8 cellular contexts compared by ENCODE assay signal in the genomic region with DNA sequence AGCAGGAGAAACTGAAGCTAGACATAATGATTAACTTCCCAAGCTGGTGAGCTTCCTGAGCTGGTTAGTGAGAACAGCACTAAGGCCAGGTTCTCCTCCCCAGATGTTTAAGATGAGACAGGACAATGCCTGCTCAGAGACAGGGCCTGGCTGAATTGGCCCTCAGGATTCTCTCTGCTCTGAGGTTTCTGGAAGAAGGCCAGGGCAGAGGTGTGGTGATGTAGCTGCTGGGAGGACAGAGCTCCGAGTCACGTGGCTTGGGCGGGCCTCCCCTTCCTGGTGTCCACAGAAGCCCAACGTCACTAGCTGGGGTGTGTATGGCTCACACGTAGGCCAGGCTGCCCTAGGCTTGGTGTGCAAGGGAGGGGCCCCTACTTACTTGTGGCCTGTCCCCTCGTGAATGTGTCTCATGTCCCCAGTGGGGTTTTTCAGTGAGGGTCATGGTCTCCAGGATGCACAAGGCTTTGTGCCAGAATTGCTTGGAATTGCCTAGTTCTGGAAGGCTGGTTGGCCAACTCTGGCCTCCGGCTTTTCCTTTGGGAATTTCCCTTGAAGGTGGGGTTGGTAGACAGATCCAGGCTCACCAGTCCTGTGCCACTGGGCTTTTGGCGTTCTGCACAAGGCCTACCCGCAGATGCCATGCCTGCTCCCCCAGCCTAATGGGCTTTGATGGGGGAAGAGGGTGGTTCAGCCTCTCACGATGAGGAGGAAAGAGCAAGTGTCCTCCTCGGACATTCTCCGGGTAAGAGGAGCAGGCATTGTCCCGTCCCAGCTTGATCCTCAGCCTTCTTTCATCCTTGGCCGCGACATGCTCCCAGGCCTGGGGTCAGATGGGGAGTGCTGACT. TPM values are rescaled to one million over a fixed set of nuclear protein-coding genes. Genes with fewer than 3 reads are reported as not detected.
DNase-seq lines count a peak whose midpoint lies in the region; ATAC-seq, FAIRE-seq and TF ChIP-seq lines count a peak whose summit lies in the region.

No MANE protein-coding gene starts in this region.

- no peaks in the 10 kb centered on the region for H3K9me3 ChIP-seq in SK-N-SH
- H3K9me3 ChIP-seq in lower lobe of right lung: no peaks in the 10 kb centered on the region

- H3K4me2 ChIP-seq in SK-N-SH: no peak overlapping the region

- no peaks in the 10 kb centered on the region for H3K36me3 ChIP-seq in SK-N-SH (replicated peaks in 1 of 2; ENCODE audit: control insufficient read depth in 1 of 2, insufficient read depth in 2 of 2, low read length in 1 of 2)
- no peaks in the 10 kb centered on the region for H3K36me3 ChIP-seq in lower lobe of right lung

- no peak overlapping the region for H3K9ac ChIP-seq in SK-N-SH

- H3K27ac ChIP-seq in SK-N-SH (ENCODE audit: low read depth in 2 of 2, low read length in 1 of 2): no peak overlapping the region
- H3K27ac ChIP-seq in lower lobe of right lung: peak overlapping the region; percentile 83

- H4K20me1 ChIP-seq in SK-N-SH (ENCODE audit: insufficient read depth): no peaks in the 10 kb centered on the region

- intact Hi-C loops in lower lobe of right lung (cut with DNase I): no loop called here

- 71% methylated on average over 8 of the region's 15 CpGs for WGBS in SK-N-SH (ENCODE audit: low lambda C conversion rate)

- no peak for TF ChIP-seq RAD21 in SK-N-SH (IDR thresholded peaks at IDR 0.05; ENCODE audit: low read length)

- POLR2A ChIA-PET in SK-N-SH (lab: Yijun Ruan, JAX): no interaction called here

- no peak for FAIRE-seq in urothelium cell line (lab: Jason Lieb, UNC)

- no peaks in the 10 kb centered on the region for H3K9me2 ChIP-seq in SK-N-SH

- TF ChIP-seq CTCF in SK-N-SH (IDR thresholded peaks at IDR 0.05): no peak
- TF ChIP-seq CTCF in astrocyte of the spinal cord (IDR thresholded peaks at IDR 0.05; ENCODE audit: low read depth, low read length): no peak
- TF ChIP-seq CTCF in lower lobe of right lung (IDR thresholded peaks at IDR 0.05): no peak

- CTCF ChIA-PET in SK-N-SH (lab: Yijun Ruan, JAX): interaction anchor here (1.1 to 1.8 kb wide), 3 partner anchors 15 to 32 kb away, joined by 3 to 9 read pairs (median 4); no protein-coding TSS in a partner anchor

- no peak for TF ChIP-seq EP300 in SK-N-SH (IDR thresholded peaks at IDR 0.05; ENCODE audit: borderline replicate concordance in 1 of 2, low read depth in 1 of 2, low read length in 1 of 2)

- H3K27me3 ChIP-seq in SK-N-SH (ENCODE audit: insufficient read depth): no peaks in the 10 kb centered on the region; the same call in 1 of the 2 replicates
- no peaks in the 10 kb centered on the region for H3K27me3 ChIP-seq in lower lobe of right lung (ENCODE audit: low read depth)

- H2AFZ ChIP-seq in SK-N-SH (ENCODE audit: low read depth): no peak overlapping the region

- H3K4me3 ChIP-seq in SK-N-SH (ENCODE audit: low read depth in 2 of 2, low read length in 1 of 2) (no peak overlapping the region), astrocyte of the spinal cord (ENCODE audit: low read depth, low read length) (no peak overlapping the region), lower lobe of right lung (peak overlapping the region; percentile 2)

- no peaks in the 10 kb centered on the region for H3F3A ChIP-seq in SK-N-SH (replicated peaks; ENCODE audit: insufficient read depth)

- H3K79me2 ChIP-seq in SK-N-SH (ENCODE audit: insufficient read depth): no peaks in the 10 kb centered on the region

- H3K4me1 ChIP-seq in SK-N-SH (ENCODE audit: control insufficient read depth in 1 of 2, insufficient read depth in 2 of 2, low read depth in 1 of 2, low read length in 1 of 2) (peaks cover 0 to 2% of the 10 kb centered on the region in 2 experiments; a peak in 1 of 4 replicates), lower lobe of right lung (peaks cover 57% of the 10 kb centered on the region)

- no peak for ATAC-seq in SK-N-SH treated with all-trans-retinoic acid at 6 μM for 48 hours
- ATAC-seq in HG02763 (IDR thresholded peaks at IDR 0.05; ENCODE audit: unreplicated experiment): peak; percentile 53
- ATAC-seq in lower lobe of right lung: peak; percentile 78 to 86

- in situ Hi-C loops in astrocyte of the spinal cord (cut with HindIII; ENCODE audit: low sequenced_read_pairs): no loop called here

- DNase-seq in SK-N-SH (no peak), NOMO-1 (lab: John Stamatoyannopoulos, UW; ENCODE audit: unreplicated experiment in 2 of 2) (peak; percentile 41 to 71), astrocyte of the spinal cord (ENCODE audit: low read depth, low spot score) (peak; percentile 41), lower lobe of right lung (peak; percentile 93), urothelium cell line (ENCODE audit: low spot score) (peak; percentile 71), NCI-H2171 treated with DMSO at 0.1 percent for 48 hours (lab: John Stamatoyannopoulos, UW) (no peak)

TF ChIP-seq in SK-N-SH, 30 proteins besides CTCF, POLR2A, EP300 and RAD21:
- TF ChIP-seq NRF1 (IDR thresholded peaks at IDR 0.05; ENCODE audit: low read depth, low read length) (no peak), USF1 (IDR thresholded peaks at IDR 0.05; ENCODE audit: borderline replicate concordance, low read depth) (peak; percentile 45; the same call in 1 of the 2 replicates)

TF ChIP-seq in SK-N-SH treated with all-trans-retinoic acid at 6 μM for 48 hours, 23 proteins besides CTCF, POLR2A, EP300 and RAD21:
- TF ChIP-seq PPARA (CRISPR knock-in tag; IDR thresholded peaks at IDR 0.05; ENCODE audit: borderline replicate concordance): no peak
- no peak for TF ChIP-seq GLIS3 (CRISPR knock-in tag; IDR thresholded peaks at IDR 0.05)
- no peak for TF ChIP-seq ZFP3 (CRISPR knock-in tag; IDR thresholded peaks at IDR 0.05)
- TF ChIP-seq OSR1 (CRISPR knock-in tag; IDR thresholded peaks at IDR 0.05): no peak
- TF ChIP-seq, protein P1, sequence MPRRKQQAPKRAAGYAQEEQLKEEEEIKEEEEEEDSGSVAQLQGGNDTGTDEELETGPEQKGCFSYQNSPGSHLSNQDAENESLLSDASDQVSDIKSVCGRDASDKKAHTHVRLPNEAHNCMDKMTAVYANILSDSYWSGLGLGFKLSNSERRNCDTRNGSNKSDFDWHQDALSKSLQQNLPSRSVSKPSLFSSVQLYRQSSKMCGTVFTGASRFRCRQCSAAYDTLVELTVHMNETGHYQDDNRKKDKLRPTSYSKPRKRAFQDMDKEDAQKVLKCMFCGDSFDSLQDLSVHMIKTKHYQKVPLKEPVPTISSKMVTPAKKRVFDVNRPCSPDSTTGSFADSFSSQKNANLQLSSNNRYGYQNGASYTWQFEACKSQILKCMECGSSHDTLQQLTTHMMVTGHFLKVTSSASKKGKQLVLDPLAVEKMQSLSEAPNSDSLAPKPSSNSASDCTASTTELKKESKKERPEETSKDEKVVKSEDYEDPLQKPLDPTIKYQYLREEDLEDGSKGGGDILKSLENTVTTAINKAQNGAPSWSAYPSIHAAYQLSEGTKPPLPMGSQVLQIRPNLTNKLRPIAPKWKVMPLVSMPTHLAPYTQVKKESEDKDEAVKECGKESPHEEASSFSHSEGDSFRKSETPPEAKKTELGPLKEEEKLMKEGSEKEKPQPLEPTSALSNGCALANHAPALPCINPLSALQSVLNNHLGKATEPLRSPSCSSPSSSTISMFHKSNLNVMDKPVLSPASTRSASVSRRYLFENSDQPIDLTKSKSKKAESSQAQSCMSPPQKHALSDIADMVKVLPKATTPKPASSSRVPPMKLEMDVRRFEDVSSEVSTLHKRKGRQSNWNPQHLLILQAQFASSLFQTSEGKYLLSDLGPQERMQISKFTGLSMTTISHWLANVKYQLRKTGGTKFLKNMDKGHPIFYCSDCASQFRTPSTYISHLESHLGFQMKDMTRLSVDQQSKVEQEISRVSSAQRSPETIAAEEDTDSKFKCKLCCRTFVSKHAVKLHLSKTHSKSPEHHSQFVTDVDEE (CRISPR knock-in tag; IDR thresholded peaks at IDR 0.05): no peak
- no peak for TF ChIP-seq ZC3H10 (CRISPR knock-in tag; IDR thresholded peaks at IDR 0.05)
- TF ChIP-seq SNAI2 (CRISPR knock-in tag; IDR thresholded peaks at IDR 0.05): no peak
- TF ChIP-seq ESRRG (CRISPR knock-in tag; IDR thresholded peaks at IDR 0.05): no peak
- TF ChIP-seq ZNF565 (CRISPR knock-in tag; conservative IDR thresholded peaks at IDR 0.05; ENCODE audit: low read depth): no peak
- TF ChIP-seq ZFP30 (CRISPR knock-in tag; IDR thresholded peaks at IDR 0.05): no peak
- TF ChIP-seq ISL1 (CRISPR knock-in tag; IDR thresholded peaks at IDR 0.05): no peak

RNA-seq across cellular contexts. Expression of gene NOD2, which starts 3.4 kb away (rescaled TPM):
- polyA plus RNA-seq in SK-N-SH (2012; rRNA removed): not detected in 2 replicates
- under 0.01 and 0.01 TPM in 2 replicates for polyA plus RNA-seq in SK-N-SH (2012; cell fraction: cytosol; rRNA removed)
- polyA plus RNA-seq in SK-N-SH (2012; cell fraction: nucleus; rRNA removed): 0.05 TPM in 1 of 2 replicates, not detected in the other
- 13.2 TPM for total RNA-seq in lower lobe of right lung

RNA-seq across cellular contexts. Expression of gene SNX20, which starts 15.7 kb away (rescaled TPM):
- not detected in 2 replicates for polyA plus RNA-seq in SK-N-SH (2012; rRNA removed)
- not detected in 2 replicates for polyA plus RNA-seq in SK-N-SH (2012; cell fraction: cytosol; rRNA removed)
- not detected in 2 replicates for polyA plus RNA-seq in SK-N-SH (2012; cell fraction: nucleus; rRNA removed)
- total RNA-seq in lower lobe of right lung: 15.4 TPM

RNA-seq across cellular contexts. Expression of gene CYLD, which starts 45.1 kb away (rescaled TPM):
- polyA plus RNA-seq in SK-N-SH (2012; rRNA removed): 6.5 and 8.9 TPM in 2 replicates
- 10.1 and 11.0 TPM in 2 replicates for polyA plus RNA-seq in SK-N-SH (2012; cell fraction: cytosol; rRNA removed)
- 6.1 and 10.5 TPM in 2 replicates for polyA plus RNA-seq in SK-N-SH (2012; cell fraction: nucleus; rRNA removed)
- 45.8 TPM for total RNA-seq in lower lobe of right lung

Comparison
In these comparisons a context has a peak if more than half of its experiments do, and no peak if none do; other contexts are left out.
1. DNase-seq: peak in NOMO-1 (2 of 2), astrocyte of the spinal cord (single experiment), lower lobe of right lung (single experiment) and urothelium cell line (single experiment); none in SK-N-SH (single experiment) and NCI-H2171 treated with DMSO at 0.1 percent for 48 hours (single experiment).